In genomic region chr14:52790011-52790755, GRCh38 we compare ENCODE assay signal across 8 cellular contexts. TPM values are rescaled to one million over a fixed set of nuclear protein-coding genes. Genes with fewer than 3 reads are reported as not detected.
DNase-seq lines count a peak whose midpoint lies in the region; ATAC-seq and TF ChIP-seq lines count a peak whose summit lies in the region.

No MANE protein-coding gene starts in this region.

- no peak for TF ChIP-seq POLR2A in tibial nerve (IDR thresholded peaks at IDR 0.05)

- H3K9me3 Mint-ChIP-seq in activated naive CD4-positive, alpha-beta T cell treated with anti-CD3 and anti-CD28 coated beads, Interleukin-2, amount 50 U/mL, for 72 hours: no peaks in the 10 kb centered on the region

- H3K4me1 ChIP-seq in left ventricle myocardium inferior: peaks cover 34% of the 10 kb centered on the region
- H3K4me1 ChIP-seq in tibial nerve: peaks cover 0 to 28% (median 11%) of the 10 kb centered on the region in 4 donors

- DNase-seq in left ventricle myocardium inferior (no peak), Right ventricle myocardium superior (no peak), kidney epithelial cell (ENCODE audit: low read depth) (no peak), tibial nerve (ENCODE audit: low spot score in 2 of 2) (no peak), NCI-H2029 (lab: John Stamatoyannopoulos, UW) (no peak)
- no peak for DNase-seq in activated naive CD4-positive, alpha-beta T cell treated with anti-CD3 and anti-CD28 coated beads, Interleukin-2, amount 50 U/mL, for 72 hours (ENCODE audit: low spot score in 2 of 2)

- no peaks in the 10 kb centered on the region for H3K36me3 ChIP-seq in left ventricle myocardium inferior
- no peaks in the 10 kb centered on the region for H3K36me3 ChIP-seq in kidney epithelial cell (ENCODE audit: control insufficient read depth, insufficient read depth, low read length)
- H3K36me3 ChIP-seq in tibial nerve: no peaks in the 10 kb centered on the region

- intact Hi-C loops in left ventricle myocardium inferior (cut with micrococcal nuclease): no loop called here
- intact Hi-C loops in Right ventricle myocardium superior (cut with DNase I): no loop called here

- no peak for TF ChIP-seq EP300 in tibial nerve (IDR thresholded peaks at IDR 0.05)

- 53 to 56% methylated on average over 18 of the region's 18 CpGs for WGBS in tibial nerve, 2 donors

- H3K27me3 ChIP-seq in left ventricle myocardium inferior (ENCODE audit: low read depth): no peaks in the 10 kb centered on the region
- no peaks in the 10 kb centered on the region for H3K27me3 ChIP-seq in kidney epithelial cell (ENCODE audit: control insufficient read depth, insufficient read depth, low read length)
- H3K27me3 ChIP-seq in tibial nerve: no peaks in the 10 kb centered on the region

- TF ChIP-seq CTCF in left ventricle myocardium inferior (IDR thresholded peaks at IDR 0.05; ENCODE audit: borderline replicate concordance) (no peak), kidney epithelial cell (IDR thresholded peaks at IDR 0.05; ENCODE audit: insufficient read depth, low read length, poor library complexity, severe bottlenecking) (no peak), tibial nerve (IDR thresholded peaks at IDR 0.05) (no peak)

- no peak for ATAC-seq in Right ventricle myocardium superior (ENCODE audit: poor library complexity)
- ATAC-seq in activated naive CD4-positive, alpha-beta T cell treated with anti-CD3 and anti-CD28 coated beads, Interleukin-2, amount 50 U/mL, for 72 hours: no peak
- no peak for ATAC-seq in HG03521 (IDR thresholded peaks at IDR 0.05; ENCODE audit: unreplicated experiment)
- ATAC-seq in GM18909 (IDR thresholded peaks at IDR 0.05; ENCODE audit: poor library complexity, unreplicated experiment): no peak

- H3K4me3 ChIP-seq in left ventricle myocardium inferior (peak overlapping the region; percentile 88), kidney epithelial cell (ENCODE audit: low read depth, low read length) (peak overlapping the region; percentile 54), tibial nerve (peak overlapping the region; percentile 53 to 94 (median 76))

- H3K9me3 ChIP-seq in left ventricle myocardium inferior (replicated peaks): no peaks in the 10 kb centered on the region
- no peaks in the 10 kb centered on the region for H3K9me3 ChIP-seq in tibial nerve

- H3K27ac ChIP-seq in left ventricle myocardium inferior (replicated peaks): peak overlapping the region; percentile 92
- H3K27ac ChIP-seq in tibial nerve: peak overlapping the region in 2 of 4 donors; percentile 84 to 94

- H3K27ac Mint-ChIP-seq in activated naive CD4-positive, alpha-beta T cell treated with anti-CD3 and anti-CD28 coated beads, Interleukin-2, amount 50 U/mL, for 72 hours: peak overlapping the region; percentile 74 to 93

- H3K36me3 Mint-ChIP-seq in activated naive CD4-positive, alpha-beta T cell treated with anti-CD3 and anti-CD28 coated beads, Interleukin-2, amount 50 U/mL, for 72 hours: peaks cover 10 to 18% of the 10 kb centered on the region in 2 donors

RNA-seq across cellular contexts. Expression of gene GNPNAT1, which starts 1.2 kb away (rescaled TPM):
- total RNA-seq in left ventricle myocardium inferior (5.7 TPM), Right ventricle myocardium superior (5.8 TPM), kidney epithelial cell (38.0 and 41.3 TPM in 2 replicates), tibial nerve (10 to 100 TPM in 2 of 4 donors, 1 to 10 TPM in 2; 4.8 to 18.6 (median 9.5) TPM)
- 10 to 100 TPM; 20.9 to 26.3 TPM for total RNA-seq in activated naive CD4-positive, alpha-beta T cell treated with anti-CD3 and anti-CD28 coated beads, Interleukin-2, amount 50 U/mL, for 72 hours
